31 cellular contexts compared by ENCODE assay signal in genomic region chr11:7300281-7300680, GRCh38. TPM values are rescaled to one million over a fixed set of nuclear protein-coding genes. Genes with fewer than 3 reads are reported as not detected.
"Had no signal": no experiment of that assay in that cellular context is flagged by ENCODE, and none has a peak within 500 bp of the region (broad histone marks: within the 10 kb centered on the region; RNA-seq: fewer than 3 reads in every experiment).

No MANE protein-coding gene starts in this region.

- H3K4me3 ChIP-seq: MG63, SJCRH30, SK-N-MC had no signal

- ATAC-seq: activated CD4-positive, alpha-beta T cell treated with anti-CD3 and anti-CD28 coated beads for 36 hours; activated CD4-positive, CD25-positive, alpha-beta regulatory T cell treated with anti-CD3 and anti-CD28 coated beads, Interleukin-2, amount 50 U/mL, for 24 hours; activated CD8-positive, alpha-beta memory T cell treated with anti-CD3 and anti-CD28 coated beads, Interleukin-2, amount 10 ng/mL, durations not matched to agents 7 days and 5 days had no signal

- H3K4me1 Mint-ChIP-seq: activated CD4-positive, alpha-beta memory T cell treated with anti-CD3 and anti-CD28 coated beads, Interleukin-2, amount 10 ng/mL, durations not matched to agents 7 days and 5 days; activated CD4-positive, alpha-beta T cell treated with anti-CD3 and anti-CD28 coated beads for 36 hours; activated CD8-positive, alpha-beta memory T cell treated with anti-CD3 and anti-CD28 coated beads, Interleukin-2, amount 10 ng/mL, durations not matched to agents 7 days and 5 days; activated naive CD8-positive, alpha-beta T cell treated with anti-CD3 and anti-CD28 coated beads for 36 hours had no signal

- H3K27me3 ChIP-seq: brain microvascular endothelial cell, MG63, SJCRH30 had no signal

- H3K27ac Mint-ChIP-seq: activated CD4-positive, alpha-beta memory T cell treated with anti-CD3 and anti-CD28 coated beads, Interleukin-2, amount 10 ng/mL, durations not matched to agents 7 days and 5 days; activated CD4-positive, alpha-beta T cell treated with anti-CD3 and anti-CD28 coated beads for 36 hours; activated CD8-positive, alpha-beta memory T cell treated with anti-CD3 and anti-CD28 coated beads, Interleukin-2, amount 10 ng/mL, durations not matched to agents 7 days and 5 days; activated naive CD8-positive, alpha-beta T cell treated with anti-CD3 and anti-CD28 coated beads for 36 hours had no signal

- H3K36me3 Mint-ChIP-seq: activated CD8-positive, alpha-beta memory T cell treated with anti-CD3 and anti-CD28 coated beads, Interleukin-2, amount 10 ng/mL, durations not matched to agents 7 days and 5 days; activated naive CD8-positive, alpha-beta T cell treated with anti-CD3 and anti-CD28 coated beads for 36 hours had no signal

- H3K4me3 Mint-ChIP-seq: activated CD4-positive, alpha-beta memory T cell treated with anti-CD3 and anti-CD28 coated beads, Interleukin-2, amount 10 ng/mL, durations not matched to agents 7 days and 5 days; activated CD4-positive, alpha-beta T cell treated with anti-CD3 and anti-CD28 coated beads for 36 hours; activated CD8-positive, alpha-beta memory T cell treated with anti-CD3 and anti-CD28 coated beads, Interleukin-2, amount 10 ng/mL, durations not matched to agents 7 days and 5 days; activated naive CD8-positive, alpha-beta T cell treated with anti-CD3 and anti-CD28 coated beads for 36 hours had no signal

- H3K27me3 Mint-ChIP-seq: activated CD4-positive, alpha-beta memory T cell treated with anti-CD3 and anti-CD28 coated beads, Interleukin-2, amount 10 ng/mL, durations not matched to agents 7 days and 5 days; activated naive CD8-positive, alpha-beta T cell treated with anti-CD3 and anti-CD28 coated beads for 36 hours had no signal

- H3K9me3 ChIP-seq: MG63, SJCRH30 had no signal

- H3K27ac ChIP-seq: brain microvascular endothelial cell, SJCRH30, SK-N-MC had no signal

- H3K4me1 ChIP-seq: SJCRH30 had no signal

- H3K9me3 Mint-ChIP-seq: activated CD4-positive, alpha-beta memory T cell treated with anti-CD3 and anti-CD28 coated beads, Interleukin-2, amount 10 ng/mL, durations not matched to agents 7 days and 5 days; activated naive CD8-positive, alpha-beta T cell treated with anti-CD3 and anti-CD28 coated beads for 36 hours had no signal

- DNase-seq: activated CD4-positive, alpha-beta memory T cell treated with anti-CD3 and anti-CD28 coated beads, Interleukin-2, amount 10 ng/mL, durations not matched to agents 7 days and 5 days; activated CD4-positive, alpha-beta T cell treated with anti-CD3 and anti-CD28 coated beads for 36 hours; activated CD8-positive, alpha-beta memory T cell treated with anti-CD3 and anti-CD28 coated beads for 24 hours; activated CD8-positive, alpha-beta memory T cell treated with anti-CD3 and anti-CD28 coated beads, Interleukin-2, amount 10 ng/mL, durations not matched to agents 7 days and 5 days; activated CD8-positive, alpha-beta memory T cell treated with anti-CD3 and anti-CD28 coated beads, Interleukin-2, amount 50 U/mL, for 48 hours; activated effector memory CD4-positive, alpha-beta T cell treated with Interleukin-2 at 50 U/mL for 16 hours; activated naive CD4-positive, alpha-beta T cell treated with anti-CD3 and anti-CD28 coated beads, Interleukin-2, amount 50 U/mL, for 16 hours; activated naive CD8-positive, alpha-beta T cell treated with anti-CD3 and anti-CD28 coated beads for 36 hours; activated T-cell treated with anti-CD3 and anti-CD28 coated beads, Interleukin-2, amount 50 U/mL, for 48 hours; amniotic stem cell; aorta; brain microvascular endothelial cell; central memory CD4-positive, alpha-beta T cell; Karpas-422; MG63; NCI-H1048; NCI-H1105 treated with DMSO at 0.1 percent for 48 hours; NCI-H1436; NCI-H1694; NCI-H2029; NCI-H345; NCI-H524 treated with DMSO at 0.1 percent for 48 hours; NK-92 treated with Interleukin-12 subunit alpha and Interleukin-12 subunit beta, amount 100 ng/mL, for 24 hours; SHP77; SJCRH30; T1000 had no signal

- H3K36me3 ChIP-seq: brain microvascular endothelial cell, MG63, SJCRH30 had no signal

RNA-seq across cellular contexts. Expression of gene SYT9, which starts 48.6 kb away (rescaled TPM):
- total RNA-seq: activated CD4-positive, alpha-beta memory T cell treated with anti-CD3 and anti-CD28 coated beads, Interleukin-2, amount 10 ng/mL, durations not matched to agents 7 days and 5 days; activated CD4-positive, alpha-beta T cell treated with anti-CD3 and anti-CD28 coated beads for 36 hours; activated CD8-positive, alpha-beta memory T cell treated with anti-CD3 and anti-CD28 coated beads, Interleukin-2, amount 10 ng/mL, durations not matched to agents 7 days and 5 days; activated naive CD8-positive, alpha-beta T cell treated with anti-CD3 and anti-CD28 coated beads for 36 hours; NCI-H460; SJCRH30; T-helper 1 cell treated with Interleukin-12 subunit alpha and Interleukin-12 subunit beta and Interleukin-4 antibody, amounts not matched to agents 30 ng/mL and 1 ng/mL, for 36 hours; T-helper 2 cell treated with Interferon-gamma antibody and Interleukin-4, amounts not matched to agents 100 ng/mL and 5 ng/mL, for 36 hours had no signal
